Comparison of ENCODE assay signal across 15 cellular contexts in the genomic region with DNA sequence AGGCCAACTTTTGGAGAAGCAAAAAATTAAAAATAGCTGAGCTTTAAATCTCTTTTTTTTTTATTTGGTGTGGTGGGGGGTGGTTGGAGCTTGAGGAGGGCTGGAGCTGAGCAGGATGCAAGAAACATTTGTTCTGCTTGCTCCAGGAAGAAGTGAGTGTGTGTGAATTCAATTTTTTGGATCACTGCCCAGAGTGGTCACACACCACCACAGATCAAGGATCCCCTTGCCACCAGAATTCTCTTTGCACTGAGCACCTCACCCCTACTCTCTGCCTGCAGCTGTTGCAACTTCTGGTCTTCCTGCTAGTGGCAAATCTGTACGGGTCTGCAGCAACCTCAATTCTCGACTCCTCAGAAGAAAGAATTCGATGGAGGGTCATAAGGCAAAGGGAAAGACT.
DNase-seq lines count a peak whose midpoint lies in the region; ATAC-seq and TF ChIP-seq lines count a peak whose summit lies in the region.
"Had no signal": no experiment of that assay in that cellular context is flagged by ENCODE, and none has a peak within 500 bp of the region (broad histone marks: within the 10 kb centered on the region; RNA-seq: fewer than 3 reads in every experiment).

No MANE protein-coding gene starts in this region.

- H3K4me1 ChIP-seq in parathyroid adenoma = peaks cover 33% of the 10 kb centered on the region
- H3K4me1 ChIP-seq: BE2C had no signal

- peak overlapping the region; percentile 99 for H3K27ac ChIP-seq in parathyroid adenoma

- peaks cover 9% of the 10 kb centered on the region for H3K79me2 ChIP-seq in parathyroid adenoma

- DNase-seq in DMS79 (lab: John Stamatoyannopoulos, UW) (peak; percentile 85), KBM-7 (peak; percentile 13), NCI-H510A treated with DMSO at 0.1 percent for 48 hours (lab: John Stamatoyannopoulos, UW) (peak; percentile 24), AG08395 (ENCODE audit: low spot score) (no peak), SHP77 treated with DMSO at 0.1 percent for 48 hours (lab: John Stamatoyannopoulos, UW) (no peak)
- DNase-seq: BE2C; CD8-positive, alpha-beta T cell; H7; NCI-H187 treated with DMSO at 0.1 percent for 48 hours; NCI-H524 treated with DMSO at 0.1 percent for 48 hours; OCI-M1; RPMI8226; T-helper 17 cell had no signal

- H3K9ac ChIP-seq in parathyroid adenoma = no peak overlapping the region

- ATAC-seq in GM21786 (IDR thresholded peaks at IDR 0.05; ENCODE audit: unreplicated experiment) = no peak
- ATAC-seq: CD8-positive, alpha-beta T cell; T-helper 17 cell had no signal

- in situ Hi-C loops in KBM-7 (cut with MboI; ENCODE audit: low pct_unique_long_range_greater_than_20kb, low sequenced_read_pairs) = no loop called here

- no peaks in the 10 kb centered on the region for H3K9me3 ChIP-seq in parathyroid adenoma (ENCODE audit: control insufficient read depth, low read length)
- H3K9me3 ChIP-seq: BE2C had no signal

- H3K36me3 ChIP-seq in parathyroid adenoma (ENCODE audit: control insufficient read depth, insufficient read depth, low read length) = no peaks in the 10 kb centered on the region
- H3K36me3 ChIP-seq: BE2C had no signal

- peak overlapping the region; percentile 27 for H3K4me3 ChIP-seq in parathyroid adenoma (ENCODE audit: low read depth, low read length)

- no peak for TF ChIP-seq CTCF in parathyroid adenoma (IDR thresholded peaks at IDR 0.05)

- H3K4me2 ChIP-seq in parathyroid adenoma (ENCODE audit: low read length) = no peak overlapping the region

- no peaks in the 10 kb centered on the region for H3K27me3 ChIP-seq in parathyroid adenoma (ENCODE audit: control insufficient read depth, insufficient read depth, low read length)
- H3K27me3 ChIP-seq: BE2C had no signal

- H2AFZ ChIP-seq in parathyroid adenoma = no peak overlapping the region

Comparison
In these comparisons a context has a peak if more than half of its experiments do, and no peak if none do; other contexts are left out.
1. DNase-seq: peak in DMS79 (single experiment), KBM-7 (single experiment) and NCI-H510A treated with DMSO at 0.1 percent for 48 hours (single experiment); none in AG08395 (single experiment) and SHP77 treated with DMSO at 0.1 percent for 48 hours (single experiment).